Comparison of ENCODE assay signal across 8 cellular contexts in genomic region chr3:46692566-46692983, GRCh38.
A peak's percentile ranks its signal among the peaks of the same experiment; 100 is the strongest.
DNase-seq lines count a peak whose midpoint lies in the region; ATAC-seq and TF ChIP-seq lines count a peak whose summit lies in the region.

No MANE protein-coding gene starts in this region.

- H3K4me3 ChIP-seq in ACC112 (ENCODE audit: low read depth, low read length) = peak overlapping the region; percentile 86
- H3K4me3 ChIP-seq in HUES6 (ENCODE audit: low read depth, low read length) = peak overlapping the region; percentile 82
- peak overlapping the region; percentile 85 for H3K4me3 ChIP-seq in coronary artery
- H3K4me3 ChIP-seq in mucosa of stomach (ENCODE audit: low read length) = peak overlapping the region; percentile 87

- H3K27ac ChIP-seq in ACC112 (ENCODE audit: low read depth, low read length) = no peak overlapping the region
- H3K27ac ChIP-seq in HUES6 (ENCODE audit: low read depth, low read length) = no peak overlapping the region
- peak overlapping the region; percentile 89 to 95 for H3K27ac ChIP-seq in coronary artery

- DNase-seq in coronary artery (ENCODE audit: low spot score) (no peak), T1000 (lab: John Stamatoyannopoulos, UW) (no peak), NCI-H1092 (lab: John Stamatoyannopoulos, UW) (no peak)

- H3K9ac ChIP-seq in HUES6 (ENCODE audit: low read length) (peak overlapping the region; percentile 21), mucosa of stomach (ENCODE audit: low read length) (peak overlapping the region; percentile 89)

- H2AFZ ChIP-seq in ACC112 (ENCODE audit: low read length, unreplicated experiment) = no peak overlapping the region

- ATAC-seq in HG03039 (IDR thresholded peaks at IDR 0.05; ENCODE audit: unreplicated experiment) (no peak), HG02798 (IDR thresholded peaks at IDR 0.05; ENCODE audit: poor library complexity, unreplicated experiment) (no peak)

- H3K36me3 ChIP-seq in ACC112 (ENCODE audit: insufficient read depth, low read length) (no peaks in the 10 kb centered on the region), HUES6 (ENCODE audit: control insufficient read depth, insufficient read depth, low read length) (no peaks in the 10 kb centered on the region), mucosa of stomach (ENCODE audit: control insufficient read depth, insufficient read depth, low read length) (no peaks in the 10 kb centered on the region)

- no peaks in the 10 kb centered on the region for H3K9me3 ChIP-seq in HUES6 (ENCODE audit: control insufficient read depth, insufficient read depth, low read depth, low read length)
- H3K9me3 ChIP-seq in mucosa of stomach (ENCODE audit: control insufficient read depth, low read length) = no peaks in the 10 kb centered on the region

- H3K4me1 ChIP-seq in ACC112 (ENCODE audit: control insufficient read depth, insufficient read depth, low read length, unreplicated experiment) (peaks cover 8% of the 10 kb centered on the region), HUES6 (ENCODE audit: control insufficient read depth, insufficient read depth, low read length) (peaks cover 31% of the 10 kb centered on the region), mucosa of stomach (ENCODE audit: control insufficient read depth, insufficient read depth, low read length) (peaks cover 45% of the 10 kb centered on the region)

- H3K27me3 ChIP-seq in ACC112 (ENCODE audit: insufficient read depth, low read length) (no peaks in the 10 kb centered on the region), HUES6 (ENCODE audit: control insufficient read depth, insufficient read depth, low read length) (peaks cover 20% of the 10 kb centered on the region), mucosa of stomach (ENCODE audit: control insufficient read depth, insufficient read depth, low read length) (no peaks in the 10 kb centered on the region)

- no peak for TF ChIP-seq CTCF in coronary artery (IDR thresholded peaks at IDR 0.05)

- no peaks in the 10 kb centered on the region for H3K79me2 ChIP-seq in ACC112 (ENCODE audit: control insufficient read depth, insufficient read depth, low read length, unreplicated experiment)

Comparison
In these comparisons a context has a peak if more than half of its experiments do, and no peak if none do; other contexts are left out.
1. H3K27ac ChIP-seq: peak in coronary artery (2 of 2); none in ACC112 (single experiment) and HUES6 (single experiment).
2. Peak in every context shown above with its lines, with median percentiles within 50 percentile points of each other: H3K4me3 ChIP-seq.